Comparison of ENCODE assay signal across 16 cellular contexts in the genomic region with DNA sequence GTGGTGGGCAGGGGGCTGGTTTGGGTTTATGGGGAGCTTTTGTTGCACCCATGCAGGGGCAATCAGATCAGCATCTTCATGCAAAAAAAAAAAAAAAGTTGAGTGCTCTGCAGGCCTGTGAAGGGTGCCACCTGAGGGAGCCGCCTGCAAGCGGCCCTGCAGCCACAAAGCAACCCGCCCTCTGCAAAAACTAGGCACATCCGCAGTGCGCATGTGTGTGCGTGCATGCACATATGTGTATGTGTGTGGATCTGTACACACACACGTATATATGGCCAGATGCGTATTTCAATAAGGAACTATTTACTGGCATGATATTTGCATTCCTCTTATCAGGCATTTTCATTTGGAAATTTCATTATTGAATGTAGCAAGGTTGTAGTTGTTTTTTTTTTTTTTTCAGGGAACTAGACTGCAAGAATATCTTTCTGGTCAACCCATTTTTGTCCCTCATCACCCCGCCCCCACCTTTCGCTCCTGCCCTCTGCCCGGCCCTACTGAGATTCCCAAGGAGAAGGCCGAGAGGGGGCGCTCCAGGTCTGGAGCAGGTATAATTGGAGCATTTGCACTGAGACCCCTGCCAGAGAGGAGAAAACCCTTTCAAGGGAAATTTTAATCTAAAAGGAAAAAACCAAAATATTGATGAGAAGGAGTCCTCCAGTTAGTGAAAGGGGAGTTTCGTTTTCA. TPM values are rescaled to one million over a fixed set of nuclear protein-coding genes. Genes with fewer than 3 reads are reported as not detected.
DNase-seq lines count a peak whose midpoint lies in the region; ATAC-seq and TF ChIP-seq lines count a peak whose summit lies in the region.
"Had no signal": no experiment of that assay in that cellular context is flagged by ENCODE, and none has a peak within 500 bp of the region (broad histone marks: within the 10 kb centered on the region; RNA-seq: fewer than 3 reads in every experiment).

No MANE protein-coding gene starts in this region.

- BruUV-seq in A673 (replicated peaks; lab: Mats Ljungman, UMichigan): no TSS peak

- H3K4me1 Mint-ChIP-seq in endodermal cell: peaks cover 8% of the 10 kb centered on the region

- ATAC-seq in GM18511 (IDR thresholded peaks at IDR 0.05; ENCODE audit: unreplicated experiment): no peak
- ATAC-seq: CD8-positive, alpha-beta T cell had no signal

- no peak overlapping the region for H3K27ac ChIP-seq in A673 (ENCODE audit: low read depth, low read length, poor library complexity, severe bottlenecking)
- no peak overlapping the region for H3K27ac ChIP-seq in endodermal cell (ENCODE audit: low read depth, low read length)
- H3K27ac ChIP-seq: neutrophil, Peyer's patch had no signal

- CTCF ChIA-PET in A673 (lab: Charles Lee): interaction anchor here (0.7 kb wide), 1 partner anchor 27 kb away, joined by 7 read pairs; no protein-coding TSS in a partner anchor

- H3K36me3 ChIP-seq in A673 (ENCODE audit: insufficient read depth, low read length, poor library complexity, severe bottlenecking) (no peaks in the 10 kb centered on the region), endodermal cell (ENCODE audit: control insufficient read depth, insufficient read depth, low read length) (no peaks in the 10 kb centered on the region)
- H3K36me3 ChIP-seq: neutrophil, Peyer's patch had no signal

- H3K9me3 ChIP-seq in A673 (ENCODE audit: low read depth, low read length, poor library complexity, severe bottlenecking): no peaks in the 10 kb centered on the region
- H3K9me3 ChIP-seq in endodermal cell (ENCODE audit: control insufficient read depth, low read length): no peaks in the 10 kb centered on the region
- H3K9me3 ChIP-seq: neutrophil, Peyer's patch had no signal

- peaks cover 5% of the 10 kb centered on the region for H3K27me3 Mint-ChIP-seq in endodermal cell (ENCODE audit: insufficient read depth)
- H3K27me3 Mint-ChIP-seq: activated naive CD4-positive, alpha-beta T cell treated with anti-CD3 and anti-CD28 coated beads, Interleukin-2, amount 50 U/mL, for 24 hours; memory B cell had no signal

- WGBS in endodermal cell (ENCODE audit: insufficient coverage in 1 of 2, insufficient read length in 1 of 2), 2 experiments: 87% methylated on average over 10 of the region's 14 CpGs; no CpG with 5 or more reads in 1 of the 2 experiments

- no peak overlapping the region for H3K27ac Mint-ChIP-seq in endodermal cell
- H3K27ac Mint-ChIP-seq: activated naive CD4-positive, alpha-beta T cell treated with anti-CD3 and anti-CD28 coated beads, Interleukin-2, amount 50 U/mL, for 24 hours; CD8-positive, alpha-beta T cell; memory B cell; T-helper 2 cell treated with Interferon-gamma antibody and Interleukin-4, amounts not matched to agents 5 μg/mL and 100 μg/mL, for 36 hours had no signal

- DNase-seq in A673 (ENCODE audit: low spot score) (peak; percentile 12), Daoy (ENCODE audit: low read depth) (peak; percentile 10), NCI-H1694 treated with DMSO at 0.1 percent for 48 hours (lab: John Stamatoyannopoulos, UW) (peak; percentile 12), endodermal cell (peak; percentile 83), NCI-H1417 (lab: John Stamatoyannopoulos, UW) (no peak), H4 (ENCODE audit: low spot score) (no peak)
- DNase-seq: caudate nucleus; CD8-positive, alpha-beta T cell; NCI-H2171 treated with DMSO at 0.1 percent for 48 hours; Peyer's patch; small intestine had no signal

- H3K4me3 ChIP-seq in A673 (ENCODE audit: low read depth, low read length, poor library complexity, severe bottlenecking): no peak overlapping the region
- no peak overlapping the region for H3K4me3 ChIP-seq in endodermal cell (ENCODE audit: low read length)
- H3K4me3 ChIP-seq: Peyer's patch had no signal

- H3K4me1 ChIP-seq in A673 (ENCODE audit: insufficient read depth, low read length, poor library complexity, severe bottlenecking): no peaks in the 10 kb centered on the region
- no peaks in the 10 kb centered on the region for H3K4me1 ChIP-seq in endodermal cell (ENCODE audit: control insufficient read depth, insufficient read depth, low read length)
- H3K4me1 ChIP-seq: Peyer's patch had no signal

- H3K27me3 ChIP-seq in A673 (replicated peaks; ENCODE audit: insufficient read depth, low read depth, low read length, poor library complexity) (no peaks in the 10 kb centered on the region), endodermal cell (ENCODE audit: control insufficient read depth, insufficient read depth, low read length, poor library complexity, severe bottlenecking) (no peaks in the 10 kb centered on the region)
- H3K27me3 ChIP-seq: neutrophil, Peyer's patch had no signal

- no peaks in the 10 kb centered on the region for H3K36me3 Mint-ChIP-seq in endodermal cell (ENCODE audit: low read depth)
- H3K36me3 Mint-ChIP-seq: activated naive CD4-positive, alpha-beta T cell treated with anti-CD3 and anti-CD28 coated beads, Interleukin-2, amount 50 U/mL, for 24 hours; CD8-positive, alpha-beta T cell had no signal

- POLR2A ChIA-PET in A673 (lab: Charles Lee; ENCODE audit: low non-redundant PET): no interaction called here

- H3K9me3 Mint-ChIP-seq in endodermal cell: peaks cover 66% of the 10 kb centered on the region
- H3K9me3 Mint-ChIP-seq: activated naive CD4-positive, alpha-beta T cell treated with anti-CD3 and anti-CD28 coated beads, Interleukin-2, amount 50 U/mL, for 24 hours; CD8-positive, alpha-beta T cell; memory B cell; T-helper 2 cell treated with Interferon-gamma antibody and Interleukin-4, amounts not matched to agents 5 μg/mL and 100 μg/mL, for 36 hours had no signal

- no peak overlapping the region for H3K9ac ChIP-seq in endodermal cell (ENCODE audit: extremely low read depth, low read length, poor library complexity, severe bottlenecking)

- TF ChIP-seq CTCF in A673 (conservative IDR thresholded peaks at IDR 0.05; ENCODE audit: low read depth, low read length) (peak; percentile 58), endodermal cell (conservative IDR thresholded peaks at IDR 0.05) (peak; percentile 70)

- intact Hi-C loops in A673 (cut with micrococcal nuclease; ENCODE audit: unreplicated experiment): no loop called here

- no peak overlapping the region for H3K4me3 Mint-ChIP-seq in endodermal cell
- H3K4me3 Mint-ChIP-seq: activated naive CD4-positive, alpha-beta T cell treated with anti-CD3 and anti-CD28 coated beads, Interleukin-2, amount 50 U/mL, for 24 hours; CD8-positive, alpha-beta T cell; memory B cell; T-helper 2 cell treated with Interferon-gamma antibody and Interleukin-4, amounts not matched to agents 5 μg/mL and 100 μg/mL, for 36 hours had no signal

RNA-seq across cellular contexts. Expression of gene CCNQ, which starts 18.1 kb away (rescaled TPM):
- total RNA-seq in A673 (2021) (27.1 and 32.4 TPM in 2 replicates), endodermal cell (10 to 100 TPM; 17.1 to 20.8 TPM)
- 37.3 and 41.5 TPM in 2 replicates for total RNA-seq in Daoy (2014; rRNA removed; shearing (Covaris generic))
- 20.0 TPM for polyA plus RNA-seq in endodermal cell (2013, experiment 1 of 2)
- 18.4 TPM for polyA plus RNA-seq in endodermal cell (2013, experiment 2 of 2)
- 31.4 and 36.2 TPM in 2 replicates for total RNA-seq in H4 (2014; rRNA removed; shearing (Covaris generic))

Comparison
In these comparisons a context has a peak if more than half of its experiments do, and no peak if none do; other contexts are left out.
1. DNase-seq: peak in A673 (single experiment), Daoy (single experiment), NCI-H1694 treated with DMSO at 0.1 percent for 48 hours (single experiment) and endodermal cell (single experiment); none in NCI-H1417 (0 of 3) and H4 (single experiment).